ENCODE assay signal across 1 cellular context in genomic region chr12:4956054-4956453, GRCh38.
TF ChIP-seq lines count a peak whose summit lies in the region.

No MANE protein-coding gene starts in this region.

TF ChIP-seq in SK-N-SH, 30 proteins besides CTCF, POLR2A, EP300 and RAD21 (continued from another document):
- TF ChIP-seq FOXJ3 (CRISPR knock-in tag; IDR thresholded peaks at IDR 0.05), result no peak
- TF ChIP-seq SIN3A (IDR thresholded peaks at IDR 0.05; ENCODE audit: borderline replicate concordance, low read depth, low read length), result no peak
- TF ChIP-seq IRF3 (IDR thresholded peaks at IDR 0.05; ENCODE audit: low read depth, low read length), result no peak
- peak; percentile 76 for TF ChIP-seq PBX3 (IDR thresholded peaks at IDR 0.05)
- no peak for TF ChIP-seq RFX5 (IDR thresholded peaks at IDR 0.05; ENCODE audit: low read length)
- no peak for TF ChIP-seq MXI1 (IDR thresholded peaks at IDR 0.05; ENCODE audit: low read depth, low read length)
- TF ChIP-seq POLR2AphosphoS5 (IDR thresholded peaks at IDR 0.05; ENCODE audit: low read depth, low read length), result peak; percentile 70; the same call in 1 of the 2 replicates
- no peak for TF ChIP-seq TAF1 (IDR thresholded peaks at IDR 0.05; ENCODE audit: borderline replicate concordance, low read depth, low read length)
- peak; percentile 45; the same call in 1 of the 2 replicates for TF ChIP-seq YY1 (IDR thresholded peaks at IDR 0.05; ENCODE audit: low read depth)
- TF ChIP-seq NRF1 (IDR thresholded peaks at IDR 0.05; ENCODE audit: low read depth, low read length), result no peak
- TF ChIP-seq GABPA (IDR thresholded peaks at IDR 0.05; ENCODE audit: low read depth), result no peak
